ENCODE assay signal across 8 cellular contexts in the genomic region with DNA sequence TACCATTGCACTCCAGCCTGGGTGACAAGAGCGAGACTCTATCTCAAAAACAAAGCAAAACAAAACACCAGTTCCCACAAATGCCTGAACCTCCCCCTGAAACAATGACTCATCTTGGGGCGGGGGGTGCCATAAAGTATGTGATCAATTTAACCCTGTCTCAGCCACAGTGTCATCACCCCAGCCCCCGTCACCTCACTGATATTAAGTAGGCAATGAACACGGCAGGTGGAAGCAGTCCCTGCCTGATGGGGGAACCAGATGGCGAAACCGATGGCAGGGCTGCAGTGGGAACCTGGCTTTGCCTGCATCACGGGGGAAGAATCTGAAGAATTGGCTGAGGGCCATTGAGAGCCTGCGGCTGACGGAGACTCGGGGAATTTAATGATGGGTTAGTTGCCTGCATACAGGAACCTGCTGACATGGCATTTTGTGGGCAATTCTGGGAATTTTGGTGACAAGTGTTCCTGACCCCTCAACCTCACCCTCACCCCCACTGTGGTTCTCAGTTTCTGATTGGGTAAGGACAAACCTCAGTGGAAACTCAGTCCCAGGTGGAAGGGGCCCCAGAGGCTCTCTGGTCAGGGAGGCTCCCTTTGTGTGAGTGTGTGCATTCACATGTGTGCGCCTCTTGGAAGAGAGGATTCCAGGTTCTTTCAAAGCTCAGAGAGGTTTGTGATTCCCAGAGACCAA. TPM values are rescaled to one million over a fixed set of nuclear protein-coding genes. Genes with fewer than 3 reads are reported as not detected.
DNase-seq lines count a peak whose midpoint lies in the region; ATAC-seq and TF ChIP-seq lines count a peak whose summit lies in the region.

No MANE protein-coding gene starts in this region.

- in situ Hi-C loops in transverse colon (cut with MboI; ENCODE audit: low pct_ligation_motif_present in 1 of 4, low pct_unique_long_range_greater_than_20kb in 1 of 4, low sequenced_read_pairs in 3 of 4) = no loop called here

- peaks cover 0 to 6% (median 2%) of the 10 kb centered on the region in 4 donors for H3K4me1 ChIP-seq in transverse colon

- TF ChIP-seq EP300 in transverse colon (IDR thresholded peaks at IDR 0.05; ENCODE audit: low read depth) = no peak

- TF ChIP-seq POLR2A in transverse colon (IDR thresholded peaks at IDR 0.05) = no peak

- TF ChIP-seq CTCF in transverse colon (IDR thresholded peaks at IDR 0.05) = no peak

- H3K4me3 ChIP-seq in transverse colon = no peak overlapping the region

- ATAC-seq in HG03280 (IDR thresholded peaks at IDR 0.05; ENCODE audit: unreplicated experiment) = no peak

- no peaks in the 10 kb centered on the region for H3K36me3 ChIP-seq in transverse colon

- H3K27me3 ChIP-seq in transverse colon = peaks cover 3% of the 10 kb centered on the region

- DNase-seq in AG08395 (ENCODE audit: low spot score) (peak; percentile 94), HCEC 1CT (peak; percentile 82), iPS-NIHi11 (ENCODE audit: low spot score) (peak; percentile 54), transverse colon (peak; percentile 54), NCI-H2029 (lab: John Stamatoyannopoulos, UW) (no peak)
- DNase-seq in activated CD4-positive, alpha-beta T cell treated with anti-CD3 and anti-CD28 coated beads, Interleukin-2, amount 50 U/mL, for 48 hours = peak; percentile 46 to 61
- DNase-seq in central memory CD4-positive, alpha-beta T cell = no peak

- 18 to 67% methylated on average over 1 to 11 of the region's 11 CpGs for WGBS in transverse colon (ENCODE audit: low coverage in 1 of 2), 2 donors

- intact Hi-C loops in transverse colon (cut with DNase I; ENCODE audit: low total_unique reads) = no loop called here

- no peaks in the 10 kb centered on the region for H3K9me3 ChIP-seq in transverse colon

- no peak overlapping the region for H3K27ac ChIP-seq in transverse colon

RNA-seq across cellular contexts. Expression of gene SHISAL1, which starts 39.1 kb away (rescaled TPM):
- 1 to 10 TPM; 1.9 to 4.6 (median 3.2) TPM for total RNA-seq in transverse colon

Comparison
In these comparisons a context has a peak if more than half of its experiments do, and no peak if none do; other contexts are left out.
1. DNase-seq: peak in AG08395 (single experiment), HCEC 1CT (single experiment), activated CD4-positive, alpha-beta T cell treated with anti-CD3 and anti-CD28 coated beads, Interleukin-2, amount 50 U/mL, for 48 hours (2 of 2), iPS-NIHi11 (single experiment) and transverse colon (single experiment); none in central memory CD4-positive, alpha-beta T cell (single experiment) and NCI-H2029 (single experiment).